Comparison of ENCODE assay signal across 12 cellular contexts in the genomic region with DNA sequence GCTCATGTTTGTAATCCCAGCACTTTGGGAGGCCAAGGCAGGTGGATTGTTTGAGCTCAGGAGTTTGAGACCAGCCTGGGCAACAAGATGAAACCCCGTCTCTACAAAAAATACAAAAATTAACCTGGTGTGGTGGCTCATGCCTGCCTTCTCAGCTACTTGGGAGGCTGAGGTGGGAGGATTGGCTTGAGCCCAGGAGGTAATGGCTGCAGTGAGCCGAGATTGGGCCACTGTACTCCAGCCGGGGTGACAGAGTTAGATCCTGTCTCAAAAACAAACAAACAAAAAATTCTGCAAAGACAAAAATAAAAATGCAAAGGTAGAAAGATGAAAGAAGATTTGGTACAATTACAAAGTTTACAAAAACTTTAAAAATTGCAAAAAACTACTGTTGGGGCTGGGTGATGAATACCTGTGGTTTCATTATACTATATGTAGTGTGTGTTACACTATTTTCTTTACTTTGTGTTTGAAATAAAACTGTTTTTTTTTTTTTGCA. TPM values are rescaled to one million over a fixed set of nuclear protein-coding genes. Genes with fewer than 3 reads are reported as not detected.
DNase-seq lines count a peak whose midpoint lies in the region; ATAC-seq and TF ChIP-seq lines count a peak whose summit lies in the region.
"Had no signal": no experiment of that assay in that cellular context is flagged by ENCODE, and none has a peak within 500 bp of the region (broad histone marks: within the 10 kb centered on the region; RNA-seq: fewer than 3 reads in every experiment).

No MANE protein-coding gene starts in this region.

- H3K27me3 ChIP-seq in mesendoderm (ENCODE audit: insufficient read depth, low read length, poor library complexity) = no peaks in the 10 kb centered on the region

- peak overlapping the region; percentile 62 for H3K18ac ChIP-seq in mesendoderm (ENCODE audit: low read length)

- H3K36me3 ChIP-seq in mesendoderm (ENCODE audit: control insufficient read depth, insufficient read depth, low read length) = no peaks in the 10 kb centered on the region

- peaks cover 33% of the 10 kb centered on the region for H3K4me1 Mint-ChIP-seq in WTC11

- H3K4me3 ChIP-seq in mesendoderm (ENCODE audit: low read length) = no peak overlapping the region
- H3K4me3 ChIP-seq: GM12878 had no signal

- no peak overlapping the region for H2BK5ac ChIP-seq in mesendoderm (ENCODE audit: low read length)

- DNase-seq in HEK293T (ENCODE audit: extremely low spot score) (no peak), WTC11 (ENCODE audit: low spot score) (no peak), mesendoderm (no peak)
- DNase-seq in stimulated activated CD4-positive, alpha-beta T cell treated with anti-CD3 and anti-CD28 coated beads, Interleukin-4, amount 100 ng/mL, for 1 hour = no peak
- DNase-seq: GOT3, NCI-H1417 treated with DMSO at 0.1 percent for 48 hours had no signal

- H3K4me2 ChIP-seq in mesendoderm (ENCODE audit: low read length) = no peak overlapping the region

- no peak overlapping the region for H4K5ac ChIP-seq in mesendoderm (ENCODE audit: low read length)

- no peak overlapping the region for H4K8ac ChIP-seq in mesendoderm (ENCODE audit: low read depth, low read length)

- no peaks in the 10 kb centered on the region for H3K27me3 Mint-ChIP-seq in WTC11 (ENCODE audit: low read depth)

- H3K23ac ChIP-seq in mesendoderm (ENCODE audit: low read length) = no peak overlapping the region

- ATAC-seq in WTC11 (no peak), GM18907 (IDR thresholded peaks at IDR 0.05; ENCODE audit: unreplicated experiment) (no peak), HG02884 (IDR thresholded peaks at IDR 0.05; ENCODE audit: unreplicated experiment) (no peak), GM21526 (IDR thresholded peaks at IDR 0.05; ENCODE audit: low FRiP score, unreplicated experiment) (no peak)

- TF ChIP-seq CTCF in 22Rv1 (IDR thresholded peaks at IDR 0.05) (no peak), WTC11 (IDR thresholded peaks at IDR 0.05) (no peak)

- no peaks in the 10 kb centered on the region for H3K36me3 Mint-ChIP-seq in WTC11

- H2BK15ac ChIP-seq in mesendoderm (replicated peaks; ENCODE audit: low read depth) = no peak overlapping the region

- peak overlapping the region; percentile 50 for H3K56ac ChIP-seq in mesendoderm (ENCODE audit: low read length)

- no peak overlapping the region for H3K9ac ChIP-seq in mesendoderm (ENCODE audit: low read length)

- WGBS in mesendoderm (ENCODE audit: extremely low coverage, insufficient coverage, low lambda C conversion rate) = no CpG with 5 or more reads among the region's 3 CpGs

- CTCF ChIA-PET in HEK293T (lab: Yijun Ruan, JAX) (no interaction called here), WTC11 (lab: Charles Lee) (no interaction called here)

- H2AK5ac ChIP-seq in mesendoderm (ENCODE audit: low read length) = no peak overlapping the region

- no peak overlapping the region for H3K4me3 Mint-ChIP-seq in WTC11

- no peaks in the 10 kb centered on the region for H3K79me2 ChIP-seq in mesendoderm (ENCODE audit: control insufficient read depth, insufficient read depth, low read length)

- H3K27ac ChIP-seq in 22Rv1 = peak overlapping the region; percentile 62
- H3K27ac ChIP-seq in mesendoderm (ENCODE audit: low read depth, low read length) = no peak overlapping the region

- no peaks in the 10 kb centered on the region for H3K79me1 ChIP-seq in mesendoderm (ENCODE audit: low read length)

- H3K9me3 Mint-ChIP-seq in WTC11 = no peaks in the 10 kb centered on the region

- no peak overlapping the region for H2BK120ac ChIP-seq in mesendoderm (ENCODE audit: low read depth, low read length)

- H3K4me1 ChIP-seq in mesendoderm (ENCODE audit: control insufficient read depth, low read depth, low read length) = peaks cover 6% of the 10 kb centered on the region

- peak overlapping the region; percentile 89 for H3K27ac Mint-ChIP-seq in WTC11

- POLR2A ChIA-PET in HEK293T (lab: Yijun Ruan, JAX) (no interaction called here), WTC11 (lab: Charles Lee) (interaction anchor here (0.6 kb wide), 1 partner anchor 92 kb away, joined by 3 read pairs; no protein-coding TSS in a partner anchor)

- no peak overlapping the region for H3K4ac ChIP-seq in mesendoderm (ENCODE audit: low read depth, low read length)

TF ChIP-seq in HEK293T, 16 proteins besides CTCF, POLR2A, EP300 and RAD21:
- no peak for TF ChIP-seq HDGF (IDR thresholded peaks at IDR 0.05; ENCODE audit: borderline replicate concordance)
- TF ChIP-seq ZNF384 (IDR thresholded peaks at IDR 0.05) = peak; percentile 33; the same call in 1 of the 2 replicates

TF ChIP-seq in WTC11, 78 proteins besides CTCF, POLR2A, EP300 and RAD21:
- no peak for TF ChIP-seq FOXK1 (CRISPR knock-in tag; IDR thresholded peaks at IDR 0.05)
- TF ChIP-seq ZNF423 (CRISPR knock-in tag; IDR thresholded peaks at IDR 0.05) = no peak
- no peak for TF ChIP-seq IRF2 (CRISPR knock-in tag; IDR thresholded peaks at IDR 0.05; ENCODE audit: borderline replicate concordance, low read depth)
- no peak for TF ChIP-seq KAT7 (CRISPR knock-in tag; IDR thresholded peaks at IDR 0.05; ENCODE audit: borderline replicate concordance)
- no peak for TF ChIP-seq NFATC4 (CRISPR knock-in tag; IDR thresholded peaks at IDR 0.05)
- TF ChIP-seq JAZF1 (CRISPR knock-in tag; IDR thresholded peaks at IDR 0.05) = no peak
- TF ChIP-seq, protein P1, sequence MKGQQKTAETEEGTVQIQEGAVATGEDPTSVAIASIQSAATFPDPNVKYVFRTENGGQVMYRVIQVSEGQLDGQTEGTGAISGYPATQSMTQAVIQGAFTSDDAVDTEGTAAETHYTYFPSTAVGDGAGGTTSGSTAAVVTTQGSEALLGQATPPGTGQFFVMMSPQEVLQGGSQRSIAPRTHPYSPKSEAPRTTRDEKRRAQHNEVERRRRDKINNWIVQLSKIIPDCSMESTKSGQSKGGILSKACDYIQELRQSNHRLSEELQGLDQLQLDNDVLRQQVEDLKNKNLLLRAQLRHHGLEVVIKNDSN (CRISPR knock-in tag; IDR thresholded peaks at IDR 0.05) = no peak
- no peak for TF ChIP-seq CBFB (CRISPR knock-in tag; IDR thresholded peaks at IDR 0.05; ENCODE audit: low read depth)
- TF ChIP-seq, protein P2, sequence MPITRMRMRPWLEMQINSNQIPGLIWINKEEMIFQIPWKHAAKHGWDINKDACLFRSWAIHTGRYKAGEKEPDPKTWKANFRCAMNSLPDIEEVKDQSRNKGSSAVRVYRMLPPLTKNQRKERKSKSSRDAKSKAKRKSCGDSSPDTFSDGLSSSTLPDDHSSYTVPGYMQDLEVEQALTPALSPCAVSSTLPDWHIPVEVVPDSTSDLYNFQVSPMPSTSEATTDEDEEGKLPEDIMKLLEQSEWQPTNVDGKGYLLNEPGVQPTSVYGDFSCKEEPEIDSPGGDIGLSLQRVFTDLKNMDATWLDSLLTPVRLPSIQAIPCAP (CRISPR knock-in tag; IDR thresholded peaks at IDR 0.05) = no peak
- no peak for TF ChIP-seq TEAD1 (CRISPR knock-in tag; IDR thresholded peaks at IDR 0.05)

RNA-seq across cellular contexts. Expression of gene CDH1, which starts 5.5 kb away (rescaled TPM):
- 265 to 281 TPM (median 278 TPM) in 3 replicates for total RNA-seq in WTC11 (2021)
- polyA plus RNA-seq in mesendoderm (2013, experiment 1 of 2) = 107 TPM
- polyA plus RNA-seq in mesendoderm (2013, experiment 2 of 2) = 108 TPM
- total RNA-seq: LHCN-M2 had no signal
